In the genomic region with DNA sequence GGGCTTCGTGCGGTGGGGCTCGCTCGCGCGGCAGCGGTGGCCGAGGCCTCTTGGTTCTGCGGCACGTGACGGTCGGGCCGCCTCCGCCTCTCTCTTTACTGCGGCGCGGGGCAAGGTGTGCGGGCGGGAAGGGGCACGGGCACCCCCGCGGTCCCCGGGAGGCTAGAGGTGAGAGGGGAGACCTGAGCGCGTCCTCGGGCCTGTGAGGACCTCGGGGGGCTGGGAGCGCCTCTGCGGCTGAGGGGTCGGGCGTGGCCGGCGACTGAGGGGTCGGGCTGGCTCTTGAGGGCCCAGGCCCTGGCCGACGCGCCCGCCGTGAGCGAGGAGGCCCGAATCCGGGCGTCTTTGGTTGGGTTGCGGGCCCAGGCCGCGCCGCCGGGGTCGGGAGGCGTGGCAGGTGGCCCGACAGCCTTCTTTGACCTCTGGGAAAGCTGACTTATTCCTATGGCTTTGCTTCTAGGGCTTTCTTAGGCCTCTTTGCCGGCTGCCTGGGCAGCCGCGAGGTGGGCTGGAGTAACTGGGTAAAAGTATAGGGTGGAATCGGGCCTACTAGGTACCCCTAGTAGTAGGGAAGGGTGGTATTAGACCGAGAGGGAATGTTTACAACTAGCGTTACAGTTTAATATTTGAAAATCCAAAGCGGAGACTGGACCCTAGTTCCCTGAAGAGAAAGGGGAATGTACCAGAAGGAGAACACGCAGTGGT, we compare ENCODE assay signal across 8 cellular contexts. TPM values are rescaled to one million over a fixed set of nuclear protein-coding genes. Genes with fewer than 3 reads are reported as not detected.
A peak's percentile ranks its signal among the peaks of the same experiment; 100 is the strongest.
DNase-seq lines count a peak whose midpoint lies in the region; ATAC-seq and TF ChIP-seq lines count a peak whose summit lies in the region.

A gene with protein sequence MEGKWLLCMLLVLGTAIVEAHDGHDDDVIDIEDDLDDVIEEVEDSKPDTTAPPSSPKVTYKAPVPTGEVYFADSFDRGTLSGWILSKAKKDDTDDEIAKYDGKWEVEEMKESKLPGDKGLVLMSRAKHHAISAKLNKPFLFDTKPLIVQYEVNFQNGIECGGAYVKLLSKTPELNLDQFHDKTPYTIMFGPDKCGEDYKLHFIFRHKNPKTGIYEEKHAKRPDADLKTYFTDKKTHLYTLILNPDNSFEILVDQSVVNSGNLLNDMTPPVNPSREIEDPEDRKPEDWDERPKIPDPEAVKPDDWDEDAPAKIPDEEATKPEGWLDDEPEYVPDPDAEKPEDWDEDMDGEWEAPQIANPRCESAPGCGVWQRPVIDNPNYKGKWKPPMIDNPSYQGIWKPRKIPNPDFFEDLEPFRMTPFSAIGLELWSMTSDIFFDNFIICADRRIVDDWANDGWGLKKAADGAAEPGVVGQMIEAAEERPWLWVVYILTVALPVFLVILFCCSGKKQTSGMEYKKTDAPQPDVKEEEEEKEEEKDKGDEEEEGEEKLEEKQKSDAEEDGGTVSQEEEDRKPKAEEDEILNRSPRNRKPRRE (plus strand): TSS at position 33 of the 705 bp plus-strand sequence. CDS start 6,715 bp downstream, outside the sequence.

- under 1% methylated on average over 59 of the region's 59 CpGs for WGBS in liver

- peaks cover 3 to 29% (median 13%) of the 10 kb centered on the region in 4 donors for H3K4me1 ChIP-seq in liver (ENCODE audit: control insufficient read depth in 4 of 4, insufficient read depth in 4 of 4, low read length in 3 of 4)

- no peaks in the 10 kb centered on the region for H3K27me3 Mint-ChIP-seq in activated T-cell treated with anti-CD3 and anti-CD28 coated beads, Interleukin-2, amount 50 U/mL, for 24 hours
- H3K27me3 Mint-ChIP-seq in central memory CD8-positive, alpha-beta T cell = no peaks in the 10 kb centered on the region

- H3K27ac ChIP-seq in liver (ENCODE audit: low read depth in 1 of 2, low read length in 2 of 2) = peak within 1 kb of the TSS; percentile 97 to 98
- H3K27ac ChIP-seq in temporal lobe (ENCODE audit: low read depth, low read length) = peak within 1 kb of the TSS; percentile 95

- peaks cover 61% of the 10 kb centered on the region for H3K36me3 Mint-ChIP-seq in activated T-cell treated with anti-CD3 and anti-CD28 coated beads, Interleukin-2, amount 50 U/mL, for 24 hours (ENCODE audit: low read depth)
- H3K36me3 Mint-ChIP-seq in central memory CD8-positive, alpha-beta T cell (ENCODE audit: insufficient read depth) = peaks cover 35% of the 10 kb centered on the region

- H3K4me3 ChIP-seq in liver (ENCODE audit: low read depth in 1 of 3, low read length in 3 of 3) = peak within 1 kb of the TSS; percentile 80 to 99 (median 87)

- peak within 1 kb of the TSS; percentile 98 for H3K4me3 Mint-ChIP-seq in activated T-cell treated with anti-CD3 and anti-CD28 coated beads, Interleukin-2, amount 50 U/mL, for 24 hours
- H3K4me3 Mint-ChIP-seq in central memory CD8-positive, alpha-beta T cell = peak within 1 kb of the TSS; percentile 88

- H3K9ac ChIP-seq in liver (ENCODE audit: low read depth in 1 of 2, low read length in 2 of 2) = peak within 1 kb of the TSS; percentile 87 to 100

- H3K9me3 ChIP-seq in liver (ENCODE audit: control insufficient read depth in 4 of 4, low read length in 3 of 4) = no peaks in the 10 kb centered on the region

- H3K36me3 ChIP-seq in liver (ENCODE audit: control insufficient read depth in 4 of 4, insufficient read depth in 3 of 4, low read depth in 1 of 4, low read length in 3 of 4) = peaks cover 2 to 9% (median 3%) of the 10 kb centered on the region in 4 donors

- TF ChIP-seq CTCF in liver (IDR thresholded peaks at IDR 0.05; ENCODE audit: low read depth, low read length, missing input control) = no peak

- no peak for TF ChIP-seq RAD21 in liver (IDR thresholded peaks at IDR 0.05)

- ATAC-seq in central memory CD8-positive, alpha-beta T cell (replicated peaks; ENCODE audit: extremely low read depth, poor library complexity, severe bottlenecking) = no peak

- H3K4me1 Mint-ChIP-seq in activated T-cell treated with anti-CD3 and anti-CD28 coated beads, Interleukin-2, amount 50 U/mL, for 24 hours (ENCODE audit: low read depth) = peaks cover 47% of the 10 kb centered on the region
- peaks cover 47% of the 10 kb centered on the region for H3K4me1 Mint-ChIP-seq in central memory CD8-positive, alpha-beta T cell

- H3K9me3 Mint-ChIP-seq in activated T-cell treated with anti-CD3 and anti-CD28 coated beads, Interleukin-2, amount 50 U/mL, for 24 hours = no peaks in the 10 kb centered on the region
- no peaks in the 10 kb centered on the region for H3K9me3 Mint-ChIP-seq in central memory CD8-positive, alpha-beta T cell

- DNase-seq in activated T-cell treated with anti-CD3 and anti-CD28 coated beads, Interleukin-2, amount 50 U/mL, for 24 hours = no peak
- DNase-seq in activated T-cell treated with anti-CD3 and anti-CD28 coated beads, Interleukin-2, amount 50 U/mL, for 48 hours = no peak
- DNase-seq in LHCN-M2 (ENCODE audit: low read depth) (no peak), UCSD-AML1 (lab: John Stamatoyannopoulos, UW; ENCODE audit: unreplicated experiment) (no peak), NCI-H1694 treated with DMSO at 0.1 percent for 48 hours (lab: John Stamatoyannopoulos, UW) (no peak)
- no peak for DNase-seq in central memory CD8-positive, alpha-beta T cell (ENCODE audit: low spot score in 2 of 2)

- peak within 1 kb of the TSS; percentile 99 for H3K27ac Mint-ChIP-seq in activated T-cell treated with anti-CD3 and anti-CD28 coated beads, Interleukin-2, amount 50 U/mL, for 24 hours
- peak within 1 kb of the TSS; percentile 98 for H3K27ac Mint-ChIP-seq in central memory CD8-positive, alpha-beta T cell (ENCODE audit: low read depth)

- H3K27me3 ChIP-seq in liver (ENCODE audit: control insufficient read depth in 4 of 4, insufficient read depth in 4 of 4, low read length in 3 of 4) = no peaks in the 10 kb centered on the region

TF ChIP-seq in liver, 16 proteins besides CTCF, POLR2A, EP300 and RAD21:
- TF ChIP-seq NR2F2 (IDR thresholded peaks at IDR 0.05) (no peak), FOXA2 (IDR thresholded peaks at IDR 0.05) (no peak), HNF4G (IDR thresholded peaks at IDR 0.05) (no peak), JUND (IDR thresholded peaks at IDR 0.05) (no peak), EGR1 (IDR thresholded peaks at IDR 0.05; ENCODE audit: low read depth in 2 of 2) (no peak), GABPA (IDR thresholded peaks at IDR 0.05 in 1 of 2, conservative IDR thresholded peaks at IDR 0.05 in 1 of 2) (no peak), SP1 (IDR thresholded peaks at IDR 0.05) (no peak), TAF1 (conservative IDR thresholded peaks at IDR 0.05) (no peak), YY1 (IDR thresholded peaks at IDR 0.05) (no peak), RXRA (IDR thresholded peaks at IDR 0.05) (no peak), FOXA1 (IDR thresholded peaks at IDR 0.05) (no peak), HNF4A (conservative IDR thresholded peaks at IDR 0.05) (no peak)
- TF ChIP-seq, protein P1, sequence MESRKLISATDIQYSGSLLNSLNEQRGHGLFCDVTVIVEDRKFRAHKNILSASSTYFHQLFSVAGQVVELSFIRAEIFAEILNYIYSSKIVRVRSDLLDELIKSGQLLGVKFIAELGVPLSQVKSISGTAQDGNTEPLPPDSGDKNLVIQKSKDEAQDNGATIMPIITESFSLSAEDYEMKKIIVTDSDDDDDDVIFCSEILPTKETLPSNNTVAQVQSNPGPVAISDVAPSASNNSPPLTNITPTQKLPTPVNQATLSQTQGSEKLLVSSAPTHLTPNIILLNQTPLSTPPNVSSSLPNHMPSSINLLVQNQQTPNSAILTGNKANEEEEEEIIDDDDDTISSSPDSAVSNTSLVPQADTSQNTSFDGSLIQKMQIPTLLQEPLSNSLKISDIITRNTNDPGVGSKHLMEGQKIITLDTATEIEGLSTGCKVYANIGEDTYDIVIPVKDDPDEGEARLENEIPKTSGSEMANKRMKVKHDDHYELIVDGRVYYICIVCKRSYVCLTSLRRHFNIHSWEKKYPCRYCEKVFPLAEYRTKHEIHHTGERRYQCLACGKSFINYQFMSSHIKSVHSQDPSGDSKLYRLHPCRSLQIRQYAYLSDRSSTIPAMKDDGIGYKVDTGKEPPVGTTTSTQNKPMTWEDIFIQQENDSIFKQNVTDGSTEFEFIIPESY (IDR thresholded peaks at IDR 0.05) = no peak
- TF ChIP-seq, protein P2, sequence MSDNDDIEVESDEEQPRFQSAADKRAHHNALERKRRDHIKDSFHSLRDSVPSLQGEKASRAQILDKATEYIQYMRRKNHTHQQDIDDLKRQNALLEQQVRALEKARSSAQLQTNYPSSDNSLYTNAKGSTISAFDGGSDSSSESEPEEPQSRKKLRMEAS (IDR thresholded peaks at IDR 0.05) = no peak
- TF ChIP-seq, protein P3, sequence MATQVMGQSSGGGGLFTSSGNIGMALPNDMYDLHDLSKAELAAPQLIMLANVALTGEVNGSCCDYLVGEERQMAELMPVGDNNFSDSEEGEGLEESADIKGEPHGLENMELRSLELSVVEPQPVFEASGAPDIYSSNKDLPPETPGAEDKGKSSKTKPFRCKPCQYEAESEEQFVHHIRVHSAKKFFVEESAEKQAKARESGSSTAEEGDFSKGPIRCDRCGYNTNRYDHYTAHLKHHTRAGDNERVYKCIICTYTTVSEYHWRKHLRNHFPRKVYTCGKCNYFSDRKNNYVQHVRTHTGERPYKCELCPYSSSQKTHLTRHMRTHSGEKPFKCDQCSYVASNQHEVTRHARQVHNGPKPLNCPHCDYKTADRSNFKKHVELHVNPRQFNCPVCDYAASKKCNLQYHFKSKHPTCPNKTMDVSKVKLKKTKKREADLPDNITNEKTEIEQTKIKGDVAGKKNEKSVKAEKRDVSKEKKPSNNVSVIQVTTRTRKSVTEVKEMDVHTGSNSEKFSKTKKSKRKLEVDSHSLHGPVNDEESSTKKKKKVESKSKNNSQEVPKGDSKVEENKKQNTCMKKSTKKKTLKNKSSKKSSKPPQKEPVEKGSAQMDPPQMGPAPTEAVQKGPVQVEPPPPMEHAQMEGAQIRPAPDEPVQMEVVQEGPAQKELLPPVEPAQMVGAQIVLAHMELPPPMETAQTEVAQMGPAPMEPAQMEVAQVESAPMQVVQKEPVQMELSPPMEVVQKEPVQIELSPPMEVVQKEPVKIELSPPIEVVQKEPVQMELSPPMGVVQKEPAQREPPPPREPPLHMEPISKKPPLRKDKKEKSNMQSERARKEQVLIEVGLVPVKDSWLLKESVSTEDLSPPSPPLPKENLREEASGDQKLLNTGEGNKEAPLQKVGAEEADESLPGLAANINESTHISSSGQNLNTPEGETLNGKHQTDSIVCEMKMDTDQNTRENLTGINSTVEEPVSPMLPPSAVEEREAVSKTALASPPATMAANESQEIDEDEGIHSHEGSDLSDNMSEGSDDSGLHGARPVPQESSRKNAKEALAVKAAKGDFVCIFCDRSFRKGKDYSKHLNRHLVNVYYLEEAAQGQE (IDR thresholded peaks at IDR 0.05) = no peak
- TF ChIP-seq, protein P4, sequence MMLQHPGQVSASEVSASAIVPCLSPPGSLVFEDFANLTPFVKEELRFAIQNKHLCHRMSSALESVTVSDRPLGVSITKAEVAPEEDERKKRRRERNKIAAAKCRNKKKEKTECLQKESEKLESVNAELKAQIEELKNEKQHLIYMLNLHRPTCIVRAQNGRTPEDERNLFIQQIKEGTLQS (IDR thresholded peaks at IDR 0.05) = no peak

RNA-seq across cellular contexts. Expression of the gene that starts here (rescaled TPM):
- total RNA-seq in LHCN-M2 (2014; rRNA removed) (440 and 478 TPM in 2 replicates), liver (100 to 1,000 TPM; 362 to 628 TPM), temporal lobe (289 TPM)
- polyA plus RNA-seq in LHCN-M2 (2012) = 425 TPM
- 100 to 1,000 TPM; 129 to 266 TPM for polyA plus RNA-seq in liver
